In genomic region chr22:31579835-31580242, GRCh38 we compare ENCODE assay signal across 13 cellular contexts.
DNase-seq lines count a peak whose midpoint lies in the region; TF ChIP-seq lines count a peak whose summit lies in the region.
"Had no signal": no experiment of that assay in that cellular context is flagged by ENCODE, and none has a peak within 500 bp of the region (broad histone marks: within the 10 kb centered on the region; RNA-seq: fewer than 3 reads in every experiment).

No MANE protein-coding gene starts in this region.

- H3K4me1 Mint-ChIP-seq in CD8-positive, alpha-beta memory T cell = peaks cover 21 to 27% (median 23%) of the 10 kb centered on the region in 3 donors

- H3K4me1 ChIP-seq in ACC112 (ENCODE audit: control insufficient read depth, insufficient read depth, low read length, unreplicated experiment) (peaks cover 18% of the 10 kb centered on the region), ovary (ENCODE audit: insufficient read depth) (peaks cover 7% of the 10 kb centered on the region)
- peaks cover 15% of the 10 kb centered on the region for H3K4me1 ChIP-seq in CD8-positive, alpha-beta memory T cell (ENCODE audit: insufficient read depth, low read length)
- H3K4me1 ChIP-seq: sigmoid colon had no signal

- H3K27me3 ChIP-seq in ACC112 (ENCODE audit: insufficient read depth, low read length) (no peaks in the 10 kb centered on the region), dorsolateral prefrontal cortex (no peaks in the 10 kb centered on the region), ovary (no peaks in the 10 kb centered on the region)
- H3K27me3 ChIP-seq in CD8-positive, alpha-beta memory T cell (ENCODE audit: insufficient read depth, low read length, poor library complexity, severe bottlenecking) = no peaks in the 10 kb centered on the region
- H3K27me3 ChIP-seq: heart left ventricle, sigmoid colon had no signal

- H3K9me3 ChIP-seq in CD8-positive, alpha-beta memory T cell (ENCODE audit: low read length) = no peaks in the 10 kb centered on the region
- H3K9me3 ChIP-seq in ovary = no peaks in the 10 kb centered on the region
- H3K9me3 ChIP-seq: heart left ventricle, sigmoid colon had no signal

- CTCF ChIA-PET in CD8-positive, alpha-beta memory T cell (lab: Charles Lee) = interaction anchor here (1.2 kb wide), 1 partner anchor 17 kb away, joined by 3 read pairs; no protein-coding TSS in a partner anchor
- CTCF ChIA-PET in HEK293T (lab: Yijun Ruan, JAX) = no interaction called here

- no peaks in the 10 kb centered on the region for H3K79me2 ChIP-seq in ACC112 (ENCODE audit: control insufficient read depth, insufficient read depth, low read length, unreplicated experiment)

- DNase-seq in HT-29 (ENCODE audit: low spot score) (peak; percentile 11), NCI-H748 treated with DMSO at 0.1 percent for 48 hours (lab: John Stamatoyannopoulos, UW) (peak; percentile 93), dorsolateral prefrontal cortex (no peak), ovary (no peak), DMS79 treated with DMSO at 0.1 percent for 48 hours (lab: John Stamatoyannopoulos, UW) (no peak), HEK293T (ENCODE audit: extremely low spot score) (no peak)
- no peak for DNase-seq in CD8-positive, alpha-beta memory T cell
- DNase-seq: activated CD4-positive, alpha-beta T cell treated with anti-CD3 and anti-CD28 coated beads, Interleukin-2, amount 50 U/mL, for 1 hour; heart left ventricle; NCI-H1105 treated with DMSO at 0.1 percent for 48 hours; sigmoid colon had no signal

- H3K27ac ChIP-seq in ACC112 (ENCODE audit: low read depth, low read length) (peak overlapping the region; percentile 10; the same call in 1 of the 2 replicates), dorsolateral prefrontal cortex (peak overlapping the region in 30 of 59 donors; percentile 2 to 96 (median 41)), ovary (no peak overlapping the region)
- no peak overlapping the region for H3K27ac ChIP-seq in CD8-positive, alpha-beta memory T cell (ENCODE audit: low read depth, low read length)
- H3K27ac ChIP-seq: heart left ventricle, sigmoid colon had no signal

- TF ChIP-seq CTCF in dorsolateral prefrontal cortex (IDR thresholded peaks at IDR 0.05 in 54 of 56, conservative IDR thresholded peaks at IDR 0.05 in 2 of 56; ENCODE audit: low read depth in 1 of 56, partially characterized antibody in 56 of 56) (no peak), ovary (IDR thresholded peaks at IDR 0.05) (no peak)

- WGBS in ovary, 3 donors = 32 to 53% (median 38%) methylated on average over 1 of the region's 1 CpG

- intact Hi-C loops in dorsolateral prefrontal cortex (cut with DNase I) (loop anchor here in 1 of 2 donors (5.0 kb wide), 1 partner anchor 42 kb away; no protein-coding TSS in a partner anchor), ovary (cut with DNase I) (no loop called here)

- no peak for TF ChIP-seq POLR2A in ovary (IDR thresholded peaks at IDR 0.05)

- no peaks in the 10 kb centered on the region for H3K9me3 Mint-ChIP-seq in CD8-positive, alpha-beta memory T cell
- H3K9me3 Mint-ChIP-seq: activated naive CD4-positive, alpha-beta T cell treated with anti-CD3 and anti-CD28 coated beads, Interleukin-2, amount 50 U/mL, for 72 hours had no signal

- H3K27ac Mint-ChIP-seq in CD8-positive, alpha-beta memory T cell = peak overlapping the region in 2 of 8 donors; percentile 66 to 81

- H3K4me3 ChIP-seq in ACC112 (ENCODE audit: low read depth, low read length) (no peak overlapping the region), dorsolateral prefrontal cortex (no peak overlapping the region), ovary (no peak overlapping the region)
- no peak overlapping the region for H3K4me3 ChIP-seq in CD8-positive, alpha-beta memory T cell (ENCODE audit: low read length)
- H3K4me3 ChIP-seq: heart left ventricle, sigmoid colon had no signal

- TF ChIP-seq EP300 in ovary (IDR thresholded peaks at IDR 0.05) = no peak

- H3K36me3 ChIP-seq in ACC112 (ENCODE audit: insufficient read depth, low read length) = no peaks in the 10 kb centered on the region
- H3K36me3 ChIP-seq in CD8-positive, alpha-beta memory T cell (ENCODE audit: insufficient read depth, low read length) = peaks cover 30% of the 10 kb centered on the region
- H3K36me3 ChIP-seq in ovary = no peaks in the 10 kb centered on the region

- H3K4me3 Mint-ChIP-seq in CD8-positive, alpha-beta memory T cell = no peak overlapping the region

- H2AFZ ChIP-seq in ACC112 (ENCODE audit: low read length, unreplicated experiment) = no peak overlapping the region

- no peaks in the 10 kb centered on the region for H3K27me3 Mint-ChIP-seq in CD8-positive, alpha-beta memory T cell

- peaks cover 3 to 78% (median 11%) of the 10 kb centered on the region in 3 donors for H3K36me3 Mint-ChIP-seq in CD8-positive, alpha-beta memory T cell

- POLR2A ChIA-PET in CD8-positive, alpha-beta memory T cell (lab: Charles Lee) = no interaction called here
- POLR2A ChIA-PET in HEK293T (lab: Yijun Ruan, JAX) = no interaction called here

TF ChIP-seq in HEK293T, 16 proteins besides CTCF, POLR2A, EP300 and RAD21:
- no peak for TF ChIP-seq L3MBTL2 (conservative IDR thresholded peaks at IDR 0.05)

Comparison
In these comparisons a context has a peak if more than half of its experiments do, and no peak if none do; other contexts are left out.
1. H3K27ac ChIP-seq: peak in ACC112 (single experiment) and dorsolateral prefrontal cortex (30 of 59); none in CD8-positive, alpha-beta memory T cell (single experiment) and ovary (0 of 2).
2. DNase-seq: peak in HT-29 (single experiment) and NCI-H748 treated with DMSO at 0.1 percent for 48 hours (single experiment); none in dorsolateral prefrontal cortex (0 of 10), CD8-positive, alpha-beta memory T cell (0 of 5), ovary (0 of 5), DMS79 treated with DMSO at 0.1 percent for 48 hours (single experiment) and HEK293T (single experiment).